In genomic region chr17:65529040-65529633, GRCh38 we compare ENCODE assay signal across 19 cellular contexts. TPM values are rescaled to one million over a fixed set of nuclear protein-coding genes. Genes with fewer than 3 reads are reported as not detected.
DNase-seq lines count a peak whose midpoint lies in the region; ATAC-seq, FAIRE-seq and TF ChIP-seq lines count a peak whose summit lies in the region.
"Had no signal": no experiment of that assay in that cellular context is flagged by ENCODE, and none has a peak within 500 bp of the region (broad histone marks: within the 10 kb centered on the region; RNA-seq: fewer than 3 reads in every experiment).

No MANE protein-coding gene starts in this region.

- TF ChIP-seq RAD21 in H1 (IDR thresholded peaks at IDR 0.05 in 1 of 2, conservative IDR thresholded peaks at IDR 0.05 in 1 of 2; ENCODE audit: low read depth in 2 of 2, low read length in 2 of 2), result no peak

- BruUV-seq in Caco-2 (replicated peaks; lab: Mats Ljungman, UMichigan), result TSS peak; percentile 33

- peaks cover 0 to 14% (median 6%) of the 10 kb centered on the region in 11 experiments; a peak in 5 of 22 replicates for H3K36me3 ChIP-seq in BLaER1 treated with 17β-estradiol and CSF1 and Interleukin-3, amounts not matched to agents 10 nM and 100 nM
- H3K36me3 ChIP-seq in Caco-2 (ENCODE audit: control insufficient read depth, insufficient read depth, low read length), result peaks cover 2% of the 10 kb centered on the region; the same call in 1 of the 2 replicates
- H3K36me3 ChIP-seq in H1 (ENCODE audit: control insufficient read depth in 2 of 4, insufficient read depth in 4 of 4, low read length in 3 of 4), result peaks cover 9 to 58% (median 22%) of the 10 kb centered on the region in 4 experiments
- H3K36me3 ChIP-seq: BE2C had no signal

- H3K4ac ChIP-seq in H1 (replicated peaks; ENCODE audit: insufficient read length, low read depth, low read length), result no peak overlapping the region

- H3K9me3 Mint-ChIP-seq in Caco-2 (ENCODE audit: unreplicated experiment) (no peaks in the 10 kb centered on the region), nephron progenitor cell (no peaks in the 10 kb centered on the region)

- no peak overlapping the region for H4K5ac ChIP-seq in H1 (ENCODE audit: insufficient read length, low read depth, low read length)

- H3K79me2 ChIP-seq in H1 (ENCODE audit: control insufficient read depth in 1 of 2, insufficient read depth in 2 of 2, low read length in 2 of 2), result no peaks in the 10 kb centered on the region

- no peak overlapping the region for H2BK120ac ChIP-seq in H1 (replicated peaks; ENCODE audit: low read depth, low read length)

- peak in 1 of 2 experiments; percentile 18; a peak in 1 of 3 replicates for TF ChIP-seq POLR2A in H1 (IDR thresholded peaks at IDR 0.05; ENCODE audit: control extremely low read depth in 1 of 2, low read depth in 2 of 2, low read length in 2 of 2)

- no peak overlapping the region for H3K9ac ChIP-seq in BLaER1 treated with 17β-estradiol and CSF1 and Interleukin-3, amounts not matched to agents 10 nM and 100 nM
- H3K9ac ChIP-seq in H1 (replicated peaks in 1 of 4; ENCODE audit: extremely low read depth in 1 of 4, low read depth in 3 of 4, low read length in 3 of 4), result no peak overlapping the region

- FAIRE-seq in H1 (lab: Jason Lieb, UNC), result no peak

- H3K27ac ChIP-seq in BLaER1 treated with 17β-estradiol and CSF1 and Interleukin-3, amounts not matched to agents 10 nM and 100 nM, result no peak overlapping the region
- H3K27ac ChIP-seq in H1 (ENCODE audit: low read depth, low read length), result no peak overlapping the region
- H3K27ac ChIP-seq: RWPE1, SJSA1 had no signal

- H3K4me1 ChIP-seq in BLaER1 treated with 17β-estradiol and CSF1 and Interleukin-3, amounts not matched to agents 10 nM and 100 nM, result peaks cover 16 to 39% (median 35%) of the 10 kb centered on the region in 10 experiments; a peak in 19 of 20 replicates
- H3K4me1 ChIP-seq in Caco-2 (peaks cover 69% of the 10 kb centered on the region), H1 (replicated peaks in 1 of 4; ENCODE audit: control insufficient read depth in 3 of 4, insufficient read depth in 4 of 4, low read length in 3 of 4) (peaks cover 6 to 22% (median 17%) of the 10 kb centered on the region in 4 experiments)
- H3K4me1 ChIP-seq: BE2C, SJSA1 had no signal

- ATAC-seq in left colon, result no peak
- no peak for ATAC-seq in HG02840 (IDR thresholded peaks at IDR 0.05; ENCODE audit: low FRiP score, unreplicated experiment)
- ATAC-seq: HCT116 had no signal

- DNase-seq in Caco-2 (no peak), H1 (ENCODE audit: low read depth in 1 of 2, low spot score in 2 of 2) (no peak), nephron progenitor cell (no peak), left colon (no peak), GM19238 (ENCODE audit: insufficient read length, low spot score) (no peak)
- DNase-seq: BE2C; DMS 273 treated with DMSO at 0.1 percent for 48 hours; EL; NCI-H1048; NCI-H1694; NCI-H2107; NCI-H345; NCI-H69; NK-92 treated with Interleukin-12 subunit alpha and Interleukin-12 subunit beta, amount 100 ng/mL, for 24 hours had no signal

- POLR2A ChIA-PET in Caco-2 (lab: Charles Lee), result interaction anchor here (0.6 to 1.0 kb wide), 2 partner anchors 9 to 227 kb away, joined by 4 to 5 read pairs; no protein-coding TSS in a partner anchor
- POLR2A ChIA-PET in H1 (lab: Charles Lee; ENCODE audit: partially characterized antibody), result interaction anchor here (1.1 to 2.6 kb wide), 5 partner anchors 14 to 34 kb away, joined by 3 to 9 read pairs (median 7); no protein-coding TSS in a partner anchor

- H3K27ac Mint-ChIP-seq in Caco-2 (ENCODE audit: unreplicated experiment), result peak overlapping the region; percentile 88
- peak overlapping the region; percentile 11 for H3K27ac Mint-ChIP-seq in nephron progenitor cell

- H3K4me1 Mint-ChIP-seq in Caco-2 (ENCODE audit: low read depth, unreplicated experiment) (peaks cover 57% of the 10 kb centered on the region), nephron progenitor cell (peaks cover 61% of the 10 kb centered on the region)

- no peaks in the 10 kb centered on the region for H3K23me2 ChIP-seq in H1 (ENCODE audit: low read depth, low read length)

- no peaks in the 10 kb centered on the region for H4K20me1 ChIP-seq in BLaER1 treated with 17β-estradiol and CSF1 and Interleukin-3, amounts not matched to agents 10 nM and 100 nM
- peaks cover 0 to 4% of the 10 kb centered on the region in 2 experiments for H4K20me1 ChIP-seq in H1 (replicated peaks in 1 of 2; ENCODE audit: control insufficient read depth in 1 of 2, insufficient read depth in 2 of 2, low read length in 2 of 2)

- no peak overlapping the region for H2AK5ac ChIP-seq in H1 (ENCODE audit: low read depth, low read length)

- TF ChIP-seq EP300 in H1 (IDR thresholded peaks at IDR 0.05; ENCODE audit: borderline replicate concordance in 1 of 2, low read depth in 2 of 2, low read length in 2 of 2), result no peak

- CTCF ChIA-PET in Caco-2 (lab: Charles Lee), result interaction anchor here (0.5 kb wide), 1 partner anchor 752 kb away, joined by 4 read pairs; no protein-coding TSS in a partner anchor
- CTCF ChIA-PET in H1 (lab: Charles Lee; ENCODE audit: partially characterized antibody), result interaction anchor here (2.9 kb wide), 1 partner anchor 27 kb away, joined by 11 read pairs; no protein-coding TSS in a partner anchor

- H2BK12ac ChIP-seq in H1 (ENCODE audit: low read depth, low read length), result no peak overlapping the region

- H3K9me3 ChIP-seq in BLaER1 treated with 17β-estradiol and CSF1 and Interleukin-3, amounts not matched to agents 10 nM and 100 nM (replicated peaks in 1 of 11), result no peaks in the 10 kb centered on the region
- H3K9me3 ChIP-seq in Caco-2, result no peaks in the 10 kb centered on the region
- H3K9me3 ChIP-seq in H1 (ENCODE audit: insufficient read depth in 2 of 2, low read depth in 1 of 2, low read length in 1 of 2), result no peaks in the 10 kb centered on the region
- H3K9me3 ChIP-seq: BE2C, SJSA1 had no signal

- no peak overlapping the region for H4K91ac ChIP-seq in H1 (replicated peaks; ENCODE audit: insufficient read length, low read length)

- H3K36me3 Mint-ChIP-seq in Caco-2 (ENCODE audit: insufficient read depth, unreplicated experiment), result peaks cover 95% of the 10 kb centered on the region
- peaks cover 42% of the 10 kb centered on the region for H3K36me3 Mint-ChIP-seq in nephron progenitor cell (ENCODE audit: low read depth)

- H3K4me3 Mint-ChIP-seq in Caco-2 (ENCODE audit: unreplicated experiment) (no peak overlapping the region), nephron progenitor cell (no peak overlapping the region)

- no peak overlapping the region for H3K18ac ChIP-seq in H1 (ENCODE audit: extremely low read depth, low read length)

- H2BK5ac ChIP-seq in H1 (ENCODE audit: low read depth, low read length), result no peak overlapping the region

- no peaks in the 10 kb centered on the region for H3K27me3 Mint-ChIP-seq in Caco-2 (ENCODE audit: insufficient read depth, unreplicated experiment)
- no peaks in the 10 kb centered on the region for H3K27me3 Mint-ChIP-seq in nephron progenitor cell (ENCODE audit: low read depth, poor library complexity)

- TF ChIP-seq CTCF in Caco-2 (IDR thresholded peaks at IDR 0.05; ENCODE audit: insufficient read depth in 1 of 2, low read depth in 1 of 2, low read length in 1 of 2, severe bottlenecking in 1 of 2, unreplicated experiment in 1 of 2), result no peak
- no peak for TF ChIP-seq CTCF in H1 (IDR thresholded peaks at IDR 0.05; ENCODE audit: control extremely low read depth in 1 of 3, insufficient read depth in 1 of 3, low read depth in 1 of 3, low read length in 3 of 3)
- TF ChIP-seq CTCF in nephron progenitor cell (IDR thresholded peaks at IDR 0.05), result no peak

- H2AFZ ChIP-seq in H1 (ENCODE audit: low read length), result no peak overlapping the region

- H3K4me3 ChIP-seq in BLaER1 treated with 17β-estradiol and CSF1 and Interleukin-3, amounts not matched to agents 10 nM and 100 nM, result no peak overlapping the region
- no peak overlapping the region for H3K4me3 ChIP-seq in Caco-2 (ENCODE audit: low read depth, low read length)
- no peak overlapping the region for H3K4me3 ChIP-seq in H1 (ENCODE audit: extremely low read depth in 1 of 4, insufficient read depth in 2 of 4, low read depth in 3 of 4, low read length in 4 of 4)
- H3K4me3 ChIP-seq: SJSA1 had no signal

- peak overlapping the region in 8 of 11 experiments; percentile 8 to 89 (median 32); a peak in 8 of 22 replicates for H3K4me2 ChIP-seq in BLaER1 treated with 17β-estradiol and CSF1 and Interleukin-3, amounts not matched to agents 10 nM and 100 nM
- no peak overlapping the region for H3K4me2 ChIP-seq in H1 (ENCODE audit: insufficient read depth in 1 of 2, low read depth in 2 of 2, low read length in 2 of 2)

- WGBS in H1 (ENCODE audit: extremely low coverage in 1 of 2, insufficient coverage in 1 of 2, insufficient read length in 1 of 2, insufficient replicate concordance in 2 of 2, low coverage in 1 of 2, low lambda C conversion rate in 2 of 2, missing lambda C conversion rate in 1 of 2), 2 experiments, result 91% methylated on average over 7 of the region's 7 CpGs; no CpG with 5 or more reads in 1 of the 2 experiments

- H3K27me3 ChIP-seq in BLaER1 treated with 17β-estradiol and CSF1 and Interleukin-3, amounts not matched to agents 10 nM and 100 nM, result no peaks in the 10 kb centered on the region
- H3K27me3 ChIP-seq in Caco-2 (replicated peaks; ENCODE audit: control insufficient read depth, insufficient read depth, low read length) (no peaks in the 10 kb centered on the region), H1 (replicated peaks in 1 of 4; ENCODE audit: control insufficient read depth in 3 of 4, extremely low read depth in 1 of 4, insufficient read depth in 3 of 4, low read length in 3 of 4) (no peaks in the 10 kb centered on the region)
- H3K27me3 ChIP-seq: BE2C, SJSA1 had no signal

- no peak overlapping the region for H3K56ac ChIP-seq in H1 (replicated peaks; ENCODE audit: insufficient read length, low read depth, low read length)

- H2BK15ac ChIP-seq in H1 (ENCODE audit: low read length), result no peak overlapping the region

- no peak overlapping the region for H2BK20ac ChIP-seq in H1 (ENCODE audit: low read length)

- intact Hi-C loops in Caco-2 (cut with micrococcal nuclease; ENCODE audit: unreplicated experiment), result no loop called here
- intact Hi-C loops in left colon (cut with DNase I, micrococcal nuclease), result no loop called here

- no peak overlapping the region for H4K8ac ChIP-seq in H1 (ENCODE audit: extremely low read depth, insufficient read depth, low read length)

- peaks cover 5% of the 10 kb centered on the region; the same call in 1 of the 2 replicates for H3K79me1 ChIP-seq in H1 (ENCODE audit: low read depth, low read length)

- H3K23ac ChIP-seq in H1 (ENCODE audit: insufficient read length), result no peak overlapping the region

- no peak overlapping the region for H3K14ac ChIP-seq in H1 (ENCODE audit: insufficient read length)

RNA-seq across cellular contexts. Expression of gene AXIN2, which starts 32.3 kb away (rescaled TPM):
- total RNA-seq in Caco-2 (2022) (141 and 168 TPM in 2 replicates), left colon (10 to 100 TPM; 27.0 to 46.5 TPM)
- total RNA-seq in H1 (2021; fragmentation: NEBNext Ultra II Directional; extraction: Animal tissue kit (Norgen Biotek cat#: 25700)), result 31.7 and 33.4 TPM in 2 replicates
- polyA plus RNA-seq in H1 (2011; rRNA removed), result 17.7 and 24.2 TPM in 2 replicates
- polyA plus RNA-seq in H1 (2011; cell fraction: cytosol; rRNA removed), result 19.3 TPM
- 36.2 TPM for polyA plus RNA-seq in H1 (2011; cell fraction: nucleus; rRNA removed)
- polyA plus RNA-seq in H1 (2012, experiment 1 of 2), result 18.3 to 25.8 TPM (median 20.3 TPM) in 4 replicates
- 9.2 TPM for polyA plus RNA-seq in H1 (2012, experiment 2 of 2)
- polyA plus RNA-seq in H1 (2013, experiment 1 of 2), result 17.7 TPM
- polyA plus RNA-seq in H1 (2013, experiment 2 of 2), result 15.4 TPM
- polyA minus RNA-seq in H1 (2011; rRNA and poly(A)+ RNA removed), result 14.1 and 21.3 TPM in 2 replicates
- polyA minus RNA-seq in H1 (2011; cell fraction: cytosol; rRNA and poly(A)+ RNA removed), result 21.3 TPM
- 44.5 TPM for polyA minus RNA-seq in H1 (2011; cell fraction: nucleus; rRNA and poly(A)+ RNA removed)

Comparison
In these comparisons a context has a peak if more than half of its experiments do, and no peak if none do; other contexts are left out.
1. H3K4me2 ChIP-seq: peak in BLaER1 treated with 17β-estradiol and CSF1 and Interleukin-3, amounts not matched to agents 10 nM and 100 nM (8 of 11); none in H1 (0 of 2).